1 cellular context compared by ENCODE assay signal in the genomic region with DNA sequence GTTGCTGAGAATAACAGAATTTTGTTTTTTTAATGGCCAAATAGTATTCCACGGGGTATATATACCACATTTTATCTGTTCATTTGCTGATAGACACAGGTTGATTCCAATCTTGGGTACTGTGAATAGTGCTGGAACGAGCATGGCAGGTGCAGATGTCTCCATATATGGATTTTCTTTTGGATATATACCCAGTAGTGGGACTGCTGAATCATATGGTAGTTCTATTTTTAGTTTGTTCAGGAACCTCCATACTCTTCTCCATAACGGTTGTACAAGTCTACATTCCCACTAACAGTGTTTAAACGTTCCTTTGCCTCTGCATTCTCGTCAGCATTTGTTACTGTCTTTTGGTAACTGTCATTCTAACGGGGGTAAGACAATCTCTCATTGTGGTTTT.
TF ChIP-seq lines count a peak whose summit lies in the region.

No MANE protein-coding gene starts in this region.

TF ChIP-seq in K562, 482 proteins besides CTCF, POLR2A, EP300 and RAD21 (continued from another document):
- TF ChIP-seq, protein P1, sequence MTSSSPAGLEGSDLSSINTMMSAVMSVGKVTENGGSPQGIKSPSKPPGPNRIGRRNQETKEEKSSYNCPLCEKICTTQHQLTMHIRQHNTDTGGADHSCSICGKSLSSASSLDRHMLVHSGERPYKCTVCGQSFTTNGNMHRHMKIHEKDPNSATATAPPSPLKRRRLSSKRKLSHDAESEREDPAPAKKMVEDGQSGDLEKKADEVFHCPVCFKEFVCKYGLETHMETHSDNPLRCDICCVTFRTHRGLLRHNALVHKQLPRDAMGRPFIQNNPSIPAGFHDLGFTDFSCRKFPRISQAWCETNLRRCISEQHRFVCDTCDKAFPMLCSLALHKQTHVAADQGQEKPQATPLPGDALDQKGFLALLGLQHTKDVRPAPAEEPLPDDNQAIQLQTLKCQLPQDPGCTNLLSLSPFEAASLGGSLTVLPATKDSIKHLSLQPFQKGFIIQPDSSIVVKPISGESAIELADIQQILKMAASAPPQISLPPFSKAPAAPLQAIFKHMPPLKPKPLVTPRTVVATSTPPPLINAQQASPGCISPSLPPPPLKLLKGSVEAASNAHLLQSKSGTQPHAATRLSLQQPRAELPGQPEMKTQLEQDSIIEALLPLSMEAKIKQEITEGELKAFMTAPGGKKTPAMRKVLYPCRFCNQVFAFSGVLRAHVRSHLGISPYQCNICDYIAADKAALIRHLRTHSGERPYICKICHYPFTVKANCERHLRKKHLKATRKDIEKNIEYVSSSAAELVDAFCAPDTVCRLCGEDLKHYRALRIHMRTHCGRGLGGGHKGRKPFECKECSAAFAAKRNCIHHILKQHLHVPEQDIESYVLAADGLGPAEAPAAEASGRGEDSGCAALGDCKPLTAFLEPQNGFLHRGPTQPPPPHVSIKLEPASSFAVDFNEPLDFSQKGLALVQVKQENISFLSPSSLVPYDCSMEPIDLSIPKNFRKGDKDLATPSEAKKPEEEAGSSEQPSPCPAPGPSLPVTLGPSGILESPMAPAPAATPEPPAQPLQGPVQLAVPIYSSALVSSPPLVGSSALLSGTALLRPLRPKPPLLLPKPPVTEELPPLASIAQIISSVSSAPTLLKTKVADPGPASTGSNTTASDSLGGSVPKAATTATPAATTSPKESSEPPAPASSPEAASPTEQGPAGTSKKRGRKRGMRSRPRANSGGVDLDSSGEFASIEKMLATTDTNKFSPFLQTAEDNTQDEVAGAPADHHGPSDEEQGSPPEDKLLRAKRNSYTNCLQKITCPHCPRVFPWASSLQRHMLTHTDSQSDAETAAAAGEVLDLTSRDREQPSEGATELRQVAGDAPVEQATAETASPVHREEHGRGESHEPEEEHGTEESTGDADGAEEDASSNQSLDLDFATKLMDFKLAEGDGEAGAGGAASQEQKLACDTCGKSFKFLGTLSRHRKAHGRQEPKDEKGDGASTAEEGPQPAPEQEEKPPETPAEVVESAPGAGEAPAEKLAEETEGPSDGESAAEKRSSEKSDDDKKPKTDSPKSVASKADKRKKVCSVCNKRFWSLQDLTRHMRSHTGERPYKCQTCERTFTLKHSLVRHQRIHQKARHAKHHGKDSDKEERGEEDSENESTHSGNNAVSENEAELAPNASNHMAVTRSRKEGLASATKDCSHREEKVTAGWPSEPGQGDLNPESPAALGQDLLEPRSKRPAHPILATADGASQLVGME (CRISPR knock-in tag; IDR thresholded peaks at IDR 0.05) = no peak
- no peak for TF ChIP-seq DDX20 (tag; IDR thresholded peaks at IDR 0.05; ENCODE audit: low read depth)
- no peak for TF ChIP-seq MAFK (IDR thresholded peaks at IDR 0.05; ENCODE audit: low read length)
- no peak for TF ChIP-seq SMAD3 (CRISPR knock-in tag; conservative IDR thresholded peaks at IDR 0.05)
- no peak for TF ChIP-seq ZNF444 (CRISPR knock-in tag; IDR thresholded peaks at IDR 0.05)
- TF ChIP-seq EHMT2 (IDR thresholded peaks at IDR 0.05) = no peak
- TF ChIP-seq, protein P2, sequence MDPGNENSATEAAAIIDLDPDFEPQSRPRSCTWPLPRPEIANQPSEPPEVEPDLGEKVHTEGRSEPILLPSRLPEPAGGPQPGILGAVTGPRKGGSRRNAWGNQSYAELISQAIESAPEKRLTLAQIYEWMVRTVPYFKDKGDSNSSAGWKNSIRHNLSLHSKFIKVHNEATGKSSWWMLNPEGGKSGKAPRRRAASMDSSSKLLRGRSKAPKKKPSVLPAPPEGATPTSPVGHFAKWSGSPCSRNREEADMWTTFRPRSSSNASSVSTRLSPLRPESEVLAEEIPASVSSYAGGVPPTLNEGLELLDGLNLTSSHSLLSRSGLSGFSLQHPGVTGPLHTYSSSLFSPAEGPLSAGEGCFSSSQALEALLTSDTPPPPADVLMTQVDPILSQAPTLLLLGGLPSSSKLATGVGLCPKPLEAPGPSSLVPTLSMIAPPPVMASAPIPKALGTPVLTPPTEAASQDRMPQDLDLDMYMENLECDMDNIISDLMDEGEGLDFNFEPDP (CRISPR knock-in tag; IDR thresholded peaks at IDR 0.05) = no peak
- TF ChIP-seq, protein P3, sequence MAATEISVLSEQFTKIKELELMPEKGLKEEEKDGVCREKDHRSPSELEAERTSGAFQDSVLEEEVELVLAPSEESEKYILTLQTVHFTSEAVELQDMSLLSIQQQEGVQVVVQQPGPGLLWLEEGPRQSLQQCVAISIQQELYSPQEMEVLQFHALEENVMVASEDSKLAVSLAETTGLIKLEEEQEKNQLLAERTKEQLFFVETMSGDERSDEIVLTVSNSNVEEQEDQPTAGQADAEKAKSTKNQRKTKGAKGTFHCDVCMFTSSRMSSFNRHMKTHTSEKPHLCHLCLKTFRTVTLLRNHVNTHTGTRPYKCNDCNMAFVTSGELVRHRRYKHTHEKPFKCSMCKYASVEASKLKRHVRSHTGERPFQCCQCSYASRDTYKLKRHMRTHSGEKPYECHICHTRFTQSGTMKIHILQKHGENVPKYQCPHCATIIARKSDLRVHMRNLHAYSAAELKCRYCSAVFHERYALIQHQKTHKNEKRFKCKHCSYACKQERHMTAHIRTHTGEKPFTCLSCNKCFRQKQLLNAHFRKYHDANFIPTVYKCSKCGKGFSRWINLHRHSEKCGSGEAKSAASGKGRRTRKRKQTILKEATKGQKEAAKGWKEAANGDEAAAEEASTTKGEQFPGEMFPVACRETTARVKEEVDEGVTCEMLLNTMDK (IDR thresholded peaks at IDR 0.05; ENCODE audit: borderline replicate concordance, insufficient read depth, low read depth, low read length, poor library complexity, severe bottlenecking) = no peak
- no peak for TF ChIP-seq ZNF408 (CRISPR knock-in tag; IDR thresholded peaks at IDR 0.05; ENCODE audit: low read depth)
- TF ChIP-seq, protein P4, sequence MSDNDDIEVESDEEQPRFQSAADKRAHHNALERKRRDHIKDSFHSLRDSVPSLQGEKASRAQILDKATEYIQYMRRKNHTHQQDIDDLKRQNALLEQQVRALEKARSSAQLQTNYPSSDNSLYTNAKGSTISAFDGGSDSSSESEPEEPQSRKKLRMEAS (CRISPR knock-in tag; IDR thresholded peaks at IDR 0.05) = no peak
- no peak for TF ChIP-seq ZNF23 (CRISPR knock-in tag; IDR thresholded peaks at IDR 0.05)
- TF ChIP-seq HDAC3 (IDR thresholded peaks at IDR 0.05; ENCODE audit: borderline replicate concordance, partially characterized antibody) = no peak
- TF ChIP-seq, protein P5, sequence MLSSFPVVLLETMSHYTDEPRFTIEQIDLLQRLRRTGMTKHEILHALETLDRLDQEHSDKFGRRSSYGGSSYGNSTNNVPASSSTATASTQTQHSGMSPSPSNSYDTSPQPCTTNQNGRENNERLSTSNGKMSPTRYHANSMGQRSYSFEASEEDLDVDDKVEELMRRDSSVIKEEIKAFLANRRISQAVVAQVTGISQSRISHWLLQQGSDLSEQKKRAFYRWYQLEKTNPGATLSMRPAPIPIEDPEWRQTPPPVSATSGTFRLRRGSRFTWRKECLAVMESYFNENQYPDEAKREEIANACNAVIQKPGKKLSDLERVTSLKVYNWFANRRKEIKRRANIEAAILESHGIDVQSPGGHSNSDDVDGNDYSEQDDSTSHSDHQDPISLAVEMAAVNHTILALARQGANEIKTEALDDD (IDR thresholded peaks at IDR 0.05) = no peak
- no peak for TF ChIP-seq ZNF778 (CRISPR knock-in tag; IDR thresholded peaks at IDR 0.05)
TF ChIP-seq in K562: peak in this region for 0.
